17 cellular contexts compared by ENCODE assay signal in genomic region chr3:185366913-185367312, GRCh38. TPM values are rescaled to one million over a fixed set of nuclear protein-coding genes. Genes with fewer than 3 reads are reported as not detected.
DNase-seq lines count a peak whose midpoint lies in the region; ATAC-seq and TF ChIP-seq lines count a peak whose summit lies in the region.
"Had no signal": no experiment of that assay in that cellular context is flagged by ENCODE, and none has a peak within 500 bp of the region (broad histone marks: within the 10 kb centered on the region; RNA-seq: fewer than 3 reads in every experiment).

No MANE protein-coding gene starts in this region.

- ATAC-seq in HG02852 (IDR thresholded peaks at IDR 0.05; ENCODE audit: unreplicated experiment), result no peak
- no peak for ATAC-seq in HG03108 (IDR thresholded peaks at IDR 0.05; ENCODE audit: unreplicated experiment)
- ATAC-seq: CD8-positive, alpha-beta T cell; HepG2 had no signal

- H3K9me3 Mint-ChIP-seq in glutamatergic neuron (ENCODE audit: unreplicated experiment), result peaks cover 17% of the 10 kb centered on the region
- H3K9me3 Mint-ChIP-seq: CD8-positive, alpha-beta T cell; IgD-negative memory B cell had no signal

- peaks cover 6% of the 10 kb centered on the region; the same call in 1 of the 2 replicates for H3K4me1 ChIP-seq in HEK293 (ENCODE audit: control insufficient read depth, insufficient read depth, low read length)
- H3K4me1 ChIP-seq in ascending aorta, result peaks cover 0 to 7% of the 10 kb centered on the region in 2 donors

- peaks cover 42% of the 10 kb centered on the region for H3K4me1 Mint-ChIP-seq in glutamatergic neuron (ENCODE audit: low read depth, unreplicated experiment)

- DNase-seq in NCI-H69 (lab: John Stamatoyannopoulos, UW) (peak; percentile 54), glutamatergic neuron (no peak), pons (ENCODE audit: low spot score) (no peak), ascending aorta (ENCODE audit: low spot score in 2 of 2) (no peak)
- DNase-seq: CD8-positive, alpha-beta T cell; DMS 273 treated with DMSO at 0.1 percent for 48 hours; GF-D8; GOT3; H7; KBM-7 had no signal

- H3K9me3 ChIP-seq in HEK293 (ENCODE audit: control insufficient read depth, insufficient read depth, low read depth, low read length) (no peaks in the 10 kb centered on the region), ascending aorta (no peaks in the 10 kb centered on the region)
- H3K9me3 ChIP-seq: BLaER1 treated with 17β-estradiol and CSF1 and Interleukin-3, amounts not matched to agents 10 nM and 100 nM had no signal

- peak overlapping the region; percentile 81 for H3K4me3 Mint-ChIP-seq in glutamatergic neuron (ENCODE audit: unreplicated experiment)
- H3K4me3 Mint-ChIP-seq: B cell; CD8-positive, alpha-beta T cell; IgD-negative memory B cell had no signal

- intact Hi-C loops in ascending aorta (cut with DNase I), result loop anchor here (10.0 kb wide), 1 partner anchor 188 kb away; the partner anchor contains the start of gene LIPH

- CTCF ChIA-PET in HEK293 (lab: Yijun Ruan, JAX), result interaction anchor here (0.6 to 2.2 kb wide), 3 partner anchors 13 to 1008 kb away, joined by 3 to 6 read pairs (median 4); no protein-coding TSS in a partner anchor

- TF ChIP-seq CTCF in HEK293 (tag by site-specific recombination; IDR thresholded peaks at IDR 0.05) (no peak), glutamatergic neuron (IDR thresholded peaks at IDR 0.05; ENCODE audit: partially characterized antibody, unreplicated experiment) (no peak), ascending aorta (IDR thresholded peaks at IDR 0.05) (no peak)

- H3K4me3 ChIP-seq in HEK293 (ENCODE audit: low read depth, low read length) (no peak overlapping the region), ascending aorta (no peak overlapping the region)
- H3K4me3 ChIP-seq: BLaER1 treated with 17β-estradiol and CSF1 and Interleukin-3, amounts not matched to agents 10 nM and 100 nM had no signal

- peak overlapping the region; percentile 63 for H3K27ac Mint-ChIP-seq in glutamatergic neuron (ENCODE audit: unreplicated experiment)
- H3K27ac Mint-ChIP-seq: B cell; CD8-positive, alpha-beta T cell; IgD-negative memory B cell had no signal

- H3K36me3 ChIP-seq in HEK293 (ENCODE audit: control insufficient read depth in 2 of 2, insufficient read depth in 1 of 2, low read length in 2 of 2), result no peaks in the 10 kb centered on the region
- H3K36me3 ChIP-seq in ascending aorta, result no peaks in the 10 kb centered on the region
- H3K36me3 ChIP-seq: BLaER1 treated with 17β-estradiol and CSF1 and Interleukin-3, amounts not matched to agents 10 nM and 100 nM had no signal

- H3K27me3 ChIP-seq in ascending aorta, result no peaks in the 10 kb centered on the region

- POLR2A ChIA-PET in HEK293 (lab: Yijun Ruan, JAX), result interaction anchor here (0.7 kb wide), 1 partner anchor 1888 kb away, joined by 3 read pairs; no protein-coding TSS in a partner anchor

- H3K36me3 Mint-ChIP-seq in glutamatergic neuron (ENCODE audit: unreplicated experiment), result no peaks in the 10 kb centered on the region
- H3K36me3 Mint-ChIP-seq: CD8-positive, alpha-beta T cell had no signal

- H3K27ac ChIP-seq in HEK293 (ENCODE audit: extremely low read depth, low read depth, low read length) (no peak overlapping the region), ascending aorta (no peak overlapping the region)
- H3K27ac ChIP-seq: BLaER1 treated with 17β-estradiol and CSF1 and Interleukin-3, amounts not matched to agents 10 nM and 100 nM had no signal

- H3K27me3 Mint-ChIP-seq in glutamatergic neuron (ENCODE audit: unreplicated experiment), result peaks cover 11% of the 10 kb centered on the region

TF ChIP-seq in HEK293, 187 proteins besides CTCF, POLR2A, EP300 and RAD21:
- TF ChIP-seq SCRT1 (tag by site-specific recombination; IDR thresholded peaks at IDR 0.05; ENCODE audit: borderline replicate concordance), result no peak
- TF ChIP-seq PRDM6 (tag by site-specific recombination; IDR thresholded peaks at IDR 0.05), result peak; percentile 62
- TF ChIP-seq OVOL3 (tag by site-specific recombination; IDR thresholded peaks at IDR 0.05), result no peak

RNA-seq across cellular contexts. Expression of gene MAP3K13, which starts 4.0 kb away (rescaled TPM):
- total RNA-seq in glutamatergic neuron (ENCODE audit: unreplicated experiment), result 110 TPM
- total RNA-seq in ascending aorta, result 21.9 TPM
- total RNA-seq: H7 had no signal
